8 cellular contexts compared by ENCODE assay signal in genomic region chr13:99842379-99842778, GRCh38.
"Had no signal": no experiment of that assay in that cellular context is flagged by ENCODE, and none has a peak within 500 bp of the region (broad histone marks: within the 10 kb centered on the region; RNA-seq: fewer than 3 reads in every experiment).

No MANE protein-coding gene starts in this region.

- H3K27ac ChIP-seq: GM23248 had no signal

- H3K4me3 ChIP-seq: GM23248, HAP-1, K562 had no signal

- H3K4me1 ChIP-seq: HAP-1 had no signal

- H3K36me3 ChIP-seq: HAP-1 had no signal

- ATAC-seq: HCT116, K562 had no signal

- H2AFZ ChIP-seq: GM23248 had no signal

- H3K9me3 ChIP-seq: HAP-1 had no signal

- DNase-seq: GM23248, GOT3, IMR-90, Kasumi-1, KG1 had no signal

- H3K9ac ChIP-seq: GM23248 had no signal
